8 cellular contexts compared by ENCODE assay signal in genomic region chr2:232875256-232876070, GRCh38. TPM values are rescaled to one million over a fixed set of nuclear protein-coding genes. Genes with fewer than 3 reads are reported as not detected.
A peak's percentile ranks its signal among the peaks of the same experiment; 100 is the strongest.
DNase-seq lines count a peak whose midpoint lies in the region; ATAC-seq and TF ChIP-seq lines count a peak whose summit lies in the region.

No MANE protein-coding gene starts in this region.

- DNase-seq in DMS53 (lab: John Stamatoyannopoulos, UW) (peak; percentile 31), DMS53 treated with DMSO at 0.1 percent for 48 hours (lab: John Stamatoyannopoulos, UW; ENCODE audit: unreplicated experiment) (no peak), hepatocyte (ENCODE audit: low spot score) (peak; percentile 26), gastrocnemius medialis (no peak), HK-2 (ENCODE audit: unreplicated experiment) (no peak), OCI-M1 (lab: John Stamatoyannopoulos, UW) (no peak), AG08396 (ENCODE audit: low spot score) (no peak)
- no peak for DNase-seq in T-helper 2 cell treated with Interferon-gamma antibody and Interleukin-4, amounts not matched to agents 5 μg/mL and 100 μg/mL, for 36 hours (ENCODE audit: low spot score)

- H3K27ac ChIP-seq in hepatocyte, result no peak overlapping the region
- H3K27ac ChIP-seq in gastrocnemius medialis, result peak overlapping the region in 1 of 4 donors; percentile 30

- H3K27me3 Mint-ChIP-seq in T-helper 2 cell treated with Interferon-gamma antibody and Interleukin-4, amounts not matched to agents 5 μg/mL and 100 μg/mL, for 36 hours (ENCODE audit: low read depth), result peaks cover 10% of the 10 kb centered on the region

- no peak overlapping the region for H2AFZ ChIP-seq in hepatocyte

- H3K4me1 Mint-ChIP-seq in T-helper 2 cell treated with Interferon-gamma antibody and Interleukin-4, amounts not matched to agents 5 μg/mL and 100 μg/mL, for 36 hours (ENCODE audit: low read depth), result peaks cover 7% of the 10 kb centered on the region

- WGBS in hepatocyte (ENCODE audit: low lambda C conversion rate, missing lambda C conversion rate), result 39% methylated on average over 27 of the region's 30 CpGs

- H3K27me3 ChIP-seq in hepatocyte (no peaks in the 10 kb centered on the region), gastrocnemius medialis (no peaks in the 10 kb centered on the region)

- H3K4me3 Mint-ChIP-seq in T-helper 2 cell treated with Interferon-gamma antibody and Interleukin-4, amounts not matched to agents 5 μg/mL and 100 μg/mL, for 36 hours, result peak overlapping the region; percentile 67

- H3K36me3 ChIP-seq in hepatocyte (replicated peaks; ENCODE audit: insufficient read depth, low read depth) (no peaks in the 10 kb centered on the region), gastrocnemius medialis (no peaks in the 10 kb centered on the region)

- in situ Hi-C loops in gastrocnemius medialis (cut with MboI; ENCODE audit: low sequenced_read_pairs in 4 of 4), result no loop called here

- H3K36me3 Mint-ChIP-seq in T-helper 2 cell treated with Interferon-gamma antibody and Interleukin-4, amounts not matched to agents 5 μg/mL and 100 μg/mL, for 36 hours (ENCODE audit: low read depth), result no peaks in the 10 kb centered on the region

- no peak for TF ChIP-seq POLR2A in gastrocnemius medialis (IDR thresholded peaks at IDR 0.05)

- peak; percentile 2 to 18 for ATAC-seq in gastrocnemius medialis

- no peaks in the 10 kb centered on the region for H3K79me2 ChIP-seq in hepatocyte

- no peaks in the 10 kb centered on the region for H4K20me1 ChIP-seq in hepatocyte (ENCODE audit: insufficient read depth, poor library complexity, severe bottlenecking)

- peaks cover 8% of the 10 kb centered on the region for H3K4me1 ChIP-seq in hepatocyte (ENCODE audit: insufficient read depth)
- H3K4me1 ChIP-seq in gastrocnemius medialis, result peaks cover 0 to 4% of the 10 kb centered on the region in 2 donors

- no peaks in the 10 kb centered on the region for H3K9me2 ChIP-seq in hepatocyte (replicated peaks; ENCODE audit: insufficient read depth)

- no peaks in the 10 kb centered on the region for H3K9me3 Mint-ChIP-seq in T-helper 2 cell treated with Interferon-gamma antibody and Interleukin-4, amounts not matched to agents 5 μg/mL and 100 μg/mL, for 36 hours

- H3K9me3 ChIP-seq in hepatocyte (ENCODE audit: low read depth) (no peaks in the 10 kb centered on the region), gastrocnemius medialis (no peaks in the 10 kb centered on the region)

- TF ChIP-seq CTCF in hepatocyte (IDR thresholded peaks at IDR 0.05; ENCODE audit: poor library complexity), result no peak
- TF ChIP-seq CTCF in gastrocnemius medialis (IDR thresholded peaks at IDR 0.05 in 4 of 5, conservative IDR thresholded peaks at IDR 0.05 in 1 of 5), result no peak

- H3K27ac Mint-ChIP-seq in T-helper 2 cell treated with Interferon-gamma antibody and Interleukin-4, amounts not matched to agents 5 μg/mL and 100 μg/mL, for 36 hours, result no peak overlapping the region

- intact Hi-C loops in gastrocnemius medialis (cut with DNase I; ENCODE audit: low total_unique reads), result loop anchor here (2.0 kb wide), 1 partner anchor 21 kb away; no protein-coding TSS in a partner anchor

- H3K4me3 ChIP-seq in hepatocyte (peak overlapping the region; percentile 45), gastrocnemius medialis (peak overlapping the region; percentile 46 to 52 (median 50))

- H3K4me2 ChIP-seq in hepatocyte, result peak overlapping the region; percentile 91

RNA-seq across cellular contexts. Expression of gene SNORC, which starts 5.4 kb away (rescaled TPM):
- 1.4 and 2.2 TPM in 2 replicates for total RNA-seq in hepatocyte
- 5.9 and 7.5 TPM in 2 replicates for polyA plus RNA-seq in hepatocyte
- 1 to 10 TPM in 2 of 4 donors, under 1 TPM in 2; 0.12 to 4.1 (median 1.1) TPM for total RNA-seq in gastrocnemius medialis

Comparison
In these comparisons a context has a peak if more than half of its experiments do, and no peak if none do; other contexts are left out.
1. DNase-seq: peak in DMS53 (single experiment) and hepatocyte (single experiment); none in DMS53 treated with DMSO at 0.1 percent for 48 hours (single experiment), T-helper 2 cell treated with Interferon-gamma antibody and Interleukin-4, amounts not matched to agents 5 μg/mL and 100 μg/mL, for 36 hours (single experiment), gastrocnemius medialis (0 of 2), HK-2 (single experiment), OCI-M1 (single experiment) and AG08396 (single experiment).